10 cellular contexts compared by ENCODE assay signal in genomic region chr6:48111143-48111506, GRCh38. TPM values are rescaled to one million over a fixed set of nuclear protein-coding genes. Genes with fewer than 3 reads are reported as not detected.
DNase-seq lines count a peak whose midpoint lies in the region; ATAC-seq and TF ChIP-seq lines count a peak whose summit lies in the region.
"Had no signal": no experiment of that assay in that cellular context is flagged by ENCODE, and none has a peak within 500 bp of the region (broad histone marks: within the 10 kb centered on the region; RNA-seq: fewer than 3 reads in every experiment).

PTCHD4 (minus strand) TSS chr6:48111197; CDS start chr6:48068957, 42,240 bp downstream.

- no peaks in the 10 kb centered on the region for H3K36me3 ChIP-seq in iPS-18a (ENCODE audit: control insufficient read depth, low read depth, low read length)

- in situ Hi-C loops in ACHN (cut with HindIII; ENCODE audit: low pct_ligation_motif_present, low pct_unique_long_range_greater_than_20kb, low sequenced_read_pairs), result no loop called here

- no peaks in the 10 kb centered on the region for H3K9me3 ChIP-seq in iPS-18a (ENCODE audit: control insufficient read depth, low read depth, low read length)

- DNase-seq in ACHN, result peak; percentile 74
- peak; percentile 85 for DNase-seq in HPDE6-E6E7 (ENCODE audit: extremely low spot score)
- DNase-seq in WTC11 (ENCODE audit: low spot score), result peak; percentile 21
- DNase-seq in posterior vena cava (ENCODE audit: low spot score), result no peak
- DNase-seq in SKM-1 treated with dmso at 0.1 percent for 144 hours (lab: John Stamatoyannopoulos, UW; ENCODE audit: unreplicated experiment), result no peak
- DNase-seq in NCI-H187 treated with DMSO at 0.1 percent for 48 hours (lab: John Stamatoyannopoulos, UW), result no peak

- H3K27ac Mint-ChIP-seq in WTC11, result peak within 1 kb of the TSS; percentile 99
- H3K27ac Mint-ChIP-seq: IgD-negative memory B cell had no signal

- H3K27ac ChIP-seq in iPS-18a (ENCODE audit: low read length), result peak within 1 kb of the TSS; percentile 43

- H3K36me3 Mint-ChIP-seq in WTC11, result peaks cover 16% of the 10 kb centered on the region
- H3K36me3 Mint-ChIP-seq: IgD-negative memory B cell had no signal

- peak within 1 kb of the TSS; percentile 67 for H3K4me3 ChIP-seq in iPS-18a (ENCODE audit: low read length)

- H3K4me3 Mint-ChIP-seq in WTC11, result peak within 1 kb of the TSS; percentile 83
- H3K4me3 Mint-ChIP-seq: central memory CD8-positive, alpha-beta T cell; IgD-negative memory B cell had no signal

- peaks cover 7% of the 10 kb centered on the region for H3K9me3 Mint-ChIP-seq in WTC11
- H3K9me3 Mint-ChIP-seq: central memory CD8-positive, alpha-beta T cell; IgD-negative memory B cell had no signal

- ATAC-seq in WTC11 (peak; percentile 92), HG02763 (IDR thresholded peaks at IDR 0.05; ENCODE audit: unreplicated experiment) (no peak)

- H3K27me3 ChIP-seq in iPS-18a (ENCODE audit: control insufficient read depth, insufficient read depth, low read length), result no peaks in the 10 kb centered on the region

- no peak for TF ChIP-seq CTCF in WTC11 (IDR thresholded peaks at IDR 0.05)

- CTCF ChIA-PET in WTC11 (lab: Charles Lee), result no interaction called here

- H3K4me1 ChIP-seq in iPS-18a (ENCODE audit: control insufficient read depth, low read depth, low read length), result peaks cover 10% of the 10 kb centered on the region

- intact Hi-C loops in posterior vena cava (cut with DNase I), result no loop called here

- no peaks in the 10 kb centered on the region; the same call in 1 of the 2 replicates for H3K27me3 Mint-ChIP-seq in WTC11 (ENCODE audit: low read depth)
- H3K27me3 Mint-ChIP-seq: central memory CD8-positive, alpha-beta T cell; IgD-negative memory B cell had no signal

- peak within 1 kb of the TSS; percentile 52 for H3K9ac ChIP-seq in iPS-18a (ENCODE audit: low read length)

- peaks cover 60% of the 10 kb centered on the region for H3K4me1 Mint-ChIP-seq in WTC11
- H3K4me1 Mint-ChIP-seq: central memory CD8-positive, alpha-beta T cell; IgD-negative memory B cell had no signal

- POLR2A ChIA-PET in WTC11 (lab: Charles Lee), result no interaction called here

TF ChIP-seq in WTC11, 78 proteins besides CTCF, POLR2A, EP300 and RAD21:
- TF ChIP-seq SOX15 (CRISPR knock-in tag; IDR thresholded peaks at IDR 0.05), result no peak
- TF ChIP-seq TP53 (CRISPR knock-in tag; IDR thresholded peaks at IDR 0.05), result peak; percentile 97
TF ChIP-seq in WTC11: peak in this region for 1.

RNA-seq across cellular contexts. Expression of gene PTCHD4, which starts in this region (rescaled TPM):
- total RNA-seq in WTC11 (2021), result 0.69 to 1.6 TPM (median 1.0 TPM) in 3 replicates
- 1 to 10 TPM; 1.2 to 1.6 TPM for total RNA-seq in posterior vena cava

Comparison
In these comparisons a context has a peak if more than half of its experiments do, and no peak if none do; other contexts are left out.
1. DNase-seq: peak in ACHN (single experiment), HPDE6-E6E7 (single experiment) and WTC11 (single experiment); none in posterior vena cava (single experiment), SKM-1 treated with dmso at 0.1 percent for 144 hours (single experiment) and NCI-H187 treated with DMSO at 0.1 percent for 48 hours (single experiment).